Comparison of ENCODE assay signal across 1 cellular context in genomic region chr17:81484195-81484979, GRCh38.
TF ChIP-seq lines count a peak whose summit lies in the region.

No MANE protein-coding gene starts in this region.

TF ChIP-seq in WTC11, 78 proteins besides CTCF, POLR2A, EP300 and RAD21 (continued from another document):
- TF ChIP-seq, protein P1, sequence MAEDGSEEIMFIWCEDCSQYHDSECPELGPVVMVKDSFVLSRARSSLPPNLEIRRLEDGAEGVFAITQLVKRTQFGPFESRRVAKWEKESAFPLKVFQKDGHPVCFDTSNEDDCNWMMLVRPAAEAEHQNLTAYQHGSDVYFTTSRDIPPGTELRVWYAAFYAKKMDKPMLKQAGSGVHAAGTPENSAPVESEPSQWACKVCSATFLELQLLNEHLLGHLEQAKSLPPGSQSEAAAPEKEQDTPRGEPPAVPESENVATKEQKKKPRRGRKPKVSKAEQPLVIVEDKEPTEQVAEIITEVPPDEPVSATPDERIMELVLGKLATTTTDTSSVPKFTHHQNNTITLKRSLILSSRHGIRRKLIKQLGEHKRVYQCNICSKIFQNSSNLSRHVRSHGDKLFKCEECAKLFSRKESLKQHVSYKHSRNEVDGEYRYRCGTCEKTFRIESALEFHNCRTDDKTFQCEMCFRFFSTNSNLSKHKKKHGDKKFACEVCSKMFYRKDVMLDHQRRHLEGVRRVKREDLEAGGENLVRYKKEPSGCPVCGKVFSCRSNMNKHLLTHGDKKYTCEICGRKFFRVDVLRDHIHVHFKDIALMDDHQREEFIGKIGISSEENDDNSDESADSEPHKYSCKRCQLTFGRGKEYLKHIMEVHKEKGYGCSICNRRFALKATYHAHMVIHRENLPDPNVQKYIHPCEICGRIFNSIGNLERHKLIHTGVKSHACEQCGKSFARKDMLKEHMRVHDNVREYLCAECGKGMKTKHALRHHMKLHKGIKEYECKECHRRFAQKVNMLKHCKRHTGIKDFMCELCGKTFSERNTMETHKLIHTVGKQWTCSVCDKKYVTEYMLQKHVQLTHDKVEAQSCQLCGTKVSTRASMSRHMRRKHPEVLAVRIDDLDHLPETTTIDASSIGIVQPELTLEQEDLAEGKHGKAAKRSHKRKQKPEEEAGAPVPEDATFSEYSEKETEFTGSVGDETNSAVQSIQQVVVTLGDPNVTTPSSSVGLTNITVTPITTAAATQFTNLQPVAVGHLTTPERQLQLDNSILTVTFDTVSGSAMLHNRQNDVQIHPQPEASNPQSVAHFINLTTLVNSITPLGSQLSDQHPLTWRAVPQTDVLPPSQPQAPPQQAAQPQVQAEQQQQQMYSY (CRISPR knock-in tag; IDR thresholded peaks at IDR 0.05), result no peak
- TF ChIP-seq NR1H2 (CRISPR knock-in tag; IDR thresholded peaks at IDR 0.05), result no peak
- no peak for TF ChIP-seq ZNF532 (CRISPR knock-in tag; IDR thresholded peaks at IDR 0.05; ENCODE audit: borderline replicate concordance)
- no peak for TF ChIP-seq ZNF138 (CRISPR knock-in tag; conservative IDR thresholded peaks at IDR 0.05)
- TF ChIP-seq, protein P2, sequence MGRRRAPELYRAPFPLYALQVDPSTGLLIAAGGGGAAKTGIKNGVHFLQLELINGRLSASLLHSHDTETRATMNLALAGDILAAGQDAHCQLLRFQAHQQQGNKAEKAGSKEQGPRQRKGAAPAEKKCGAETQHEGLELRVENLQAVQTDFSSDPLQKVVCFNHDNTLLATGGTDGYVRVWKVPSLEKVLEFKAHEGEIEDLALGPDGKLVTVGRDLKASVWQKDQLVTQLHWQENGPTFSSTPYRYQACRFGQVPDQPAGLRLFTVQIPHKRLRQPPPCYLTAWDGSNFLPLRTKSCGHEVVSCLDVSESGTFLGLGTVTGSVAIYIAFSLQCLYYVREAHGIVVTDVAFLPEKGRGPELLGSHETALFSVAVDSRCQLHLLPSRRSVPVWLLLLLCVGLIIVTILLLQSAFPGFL (CRISPR knock-in tag; IDR thresholded peaks at IDR 0.05; ENCODE audit: borderline replicate concordance), result no peak
- TF ChIP-seq, protein P3, sequence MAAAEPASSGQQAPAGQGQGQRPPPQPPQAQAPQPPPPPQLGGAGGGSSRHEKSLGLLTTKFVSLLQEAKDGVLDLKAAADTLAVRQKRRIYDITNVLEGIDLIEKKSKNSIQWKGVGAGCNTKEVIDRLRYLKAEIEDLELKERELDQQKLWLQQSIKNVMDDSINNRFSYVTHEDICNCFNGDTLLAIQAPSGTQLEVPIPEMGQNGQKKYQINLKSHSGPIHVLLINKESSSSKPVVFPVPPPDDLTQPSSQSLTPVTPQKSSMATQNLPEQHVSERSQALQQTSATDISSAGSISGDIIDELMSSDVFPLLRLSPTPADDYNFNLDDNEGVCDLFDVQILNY (CRISPR knock-in tag; IDR thresholded peaks at IDR 0.05), result peak; percentile 94
- no peak for TF ChIP-seq GRHL2 (CRISPR knock-in tag; IDR thresholded peaks at IDR 0.05; ENCODE audit: insufficient replicate concordance, severe bottlenecking)
- TF ChIP-seq AFF4 (CRISPR knock-in tag; IDR thresholded peaks at IDR 0.05; ENCODE audit: borderline replicate concordance), result no peak
- no peak for TF ChIP-seq OVOL2 (CRISPR knock-in tag; IDR thresholded peaks at IDR 0.05; ENCODE audit: borderline replicate concordance)
- no peak for TF ChIP-seq ATF3 (CRISPR knock-in tag; conservative IDR thresholded peaks at IDR 0.05)
- no peak for TF ChIP-seq JAZF1 (CRISPR knock-in tag; IDR thresholded peaks at IDR 0.05)
- no peak; the same call in none of the 2 replicates for TF ChIP-seq E2F4 (CRISPR knock-in tag; IDR thresholded peaks at IDR 0.05; ENCODE audit: borderline replicate concordance, low read depth)
- no peak for TF ChIP-seq PRRX2 (CRISPR knock-in tag; IDR thresholded peaks at IDR 0.05)
- TF ChIP-seq, protein P4, sequence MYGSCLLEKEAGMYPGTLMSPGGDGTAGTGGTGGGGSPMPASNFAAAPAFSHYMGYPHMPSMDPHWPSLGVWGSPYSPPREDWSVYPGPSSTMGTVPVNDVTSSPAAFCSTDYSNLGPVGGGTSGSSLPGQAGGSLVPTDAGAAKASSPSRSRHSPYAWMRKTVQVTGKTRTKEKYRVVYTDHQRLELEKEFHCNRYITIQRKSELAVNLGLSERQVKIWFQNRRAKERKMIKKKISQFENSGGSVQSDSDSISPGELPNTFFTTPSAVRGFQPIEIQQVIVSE (CRISPR knock-in tag; IDR thresholded peaks at IDR 0.05; ENCODE audit: borderline replicate concordance), result no peak
- TF ChIP-seq ZNF416 (CRISPR knock-in tag; IDR thresholded peaks at IDR 0.05), result peak; percentile 50; the same call in 1 of the 2 replicates
- no peak for TF ChIP-seq MXD4 (CRISPR knock-in tag; IDR thresholded peaks at IDR 0.05; ENCODE audit: borderline replicate concordance)
- TF ChIP-seq USF1 (CRISPR knock-in tag; IDR thresholded peaks at IDR 0.05), result peak; percentile 28; the same call in 1 of the 2 replicates
- TF ChIP-seq NR2C2 (CRISPR knock-in tag; IDR thresholded peaks at IDR 0.05), result 0 out of 2 replicates have a peak, but pooled peaks have one; percentile 15
- TF ChIP-seq HMGA2 (CRISPR knock-in tag; IDR thresholded peaks at IDR 0.05), result no peak
- TF ChIP-seq ZNF423 (CRISPR knock-in tag; IDR thresholded peaks at IDR 0.05), result 0 out of 2 replicates have a peak, but pooled peaks have one; percentile 9
- TF ChIP-seq SP1 (CRISPR knock-in tag; conservative IDR thresholded peaks at IDR 0.05), result peak; percentile 85
- TF ChIP-seq, protein P5, sequence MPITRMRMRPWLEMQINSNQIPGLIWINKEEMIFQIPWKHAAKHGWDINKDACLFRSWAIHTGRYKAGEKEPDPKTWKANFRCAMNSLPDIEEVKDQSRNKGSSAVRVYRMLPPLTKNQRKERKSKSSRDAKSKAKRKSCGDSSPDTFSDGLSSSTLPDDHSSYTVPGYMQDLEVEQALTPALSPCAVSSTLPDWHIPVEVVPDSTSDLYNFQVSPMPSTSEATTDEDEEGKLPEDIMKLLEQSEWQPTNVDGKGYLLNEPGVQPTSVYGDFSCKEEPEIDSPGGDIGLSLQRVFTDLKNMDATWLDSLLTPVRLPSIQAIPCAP (CRISPR knock-in tag; IDR thresholded peaks at IDR 0.05), result no peak
- TF ChIP-seq, protein P6, sequence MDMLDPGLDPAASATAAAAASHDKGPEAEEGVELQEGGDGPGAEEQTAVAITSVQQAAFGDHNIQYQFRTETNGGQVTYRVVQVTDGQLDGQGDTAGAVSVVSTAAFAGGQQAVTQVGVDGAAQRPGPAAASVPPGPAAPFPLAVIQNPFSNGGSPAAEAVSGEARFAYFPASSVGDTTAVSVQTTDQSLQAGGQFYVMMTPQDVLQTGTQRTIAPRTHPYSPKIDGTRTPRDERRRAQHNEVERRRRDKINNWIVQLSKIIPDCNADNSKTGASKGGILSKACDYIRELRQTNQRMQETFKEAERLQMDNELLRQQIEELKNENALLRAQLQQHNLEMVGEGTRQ (CRISPR knock-in tag; IDR thresholded peaks at IDR 0.05), result peak; percentile 9; the same call in 1 of the 2 replicates
- no peak for TF ChIP-seq NR3C1 (CRISPR knock-in tag; conservative IDR thresholded peaks at IDR 0.05; ENCODE audit: low read depth)
- no peak for TF ChIP-seq ZNF317 (CRISPR knock-in tag; IDR thresholded peaks at IDR 0.05; ENCODE audit: borderline replicate concordance, low read depth)
